Comparison of ENCODE assay signal across 12 cellular contexts in genomic region chr3:139745831-139746230, GRCh38.
DNase-seq lines count a peak whose midpoint lies in the region; ATAC-seq and TF ChIP-seq lines count a peak whose summit lies in the region.
"Had no signal": no experiment of that assay in that cellular context is flagged by ENCODE, and none has a peak within 500 bp of the region (broad histone marks: within the 10 kb centered on the region; RNA-seq: fewer than 3 reads in every experiment).

No MANE protein-coding gene starts in this region.

- in situ Hi-C loops in astrocyte of the cerebellum (cut with HindIII; ENCODE audit: low sequenced_read_pairs): no loop called here

- H3K27me3 ChIP-seq in HCT116 (ENCODE audit: insufficient read depth, low read length): peaks cover 20% of the 10 kb centered on the region
- peaks cover 0 to 4% (median 0%) of the 10 kb centered on the region in 7 donors for H3K27me3 ChIP-seq in spleen (replicated peaks in 1 of 7)

- POLR2A ChIA-PET in AG04449 (lab: Yijun Ruan, JAX) (interaction anchor here (0.7 kb wide), 1 partner anchor 1445 kb away, joined by 3 read pairs; no protein-coding TSS in a partner anchor), HCT116 (lab: Charles Lee) (no interaction called here)

- intact Hi-C loops in HCT116 (cut with micrococcal nuclease): loop anchor here (5.0 kb wide), 1 partner anchor 121 kb away; no protein-coding TSS in a partner anchor
- intact Hi-C loops in spleen (cut with DNase I; ENCODE audit: low total_unique reads): no loop called here

- H2AFZ ChIP-seq in HCT116 (ENCODE audit: low read depth, low read length, poor library complexity, severe bottlenecking): no peak overlapping the region

- no peak overlapping the region for H3K9ac ChIP-seq in HCT116 (ENCODE audit: low read length)

- no peaks in the 10 kb centered on the region for H3K4me1 ChIP-seq in HCT116 (ENCODE audit: control insufficient read depth in 1 of 2, insufficient read depth in 2 of 2, low read length in 2 of 2)
- no peaks in the 10 kb centered on the region for H3K4me1 ChIP-seq in spleen

- H3K4me1 Mint-ChIP-seq in stimulated activated naive CD8-positive, alpha-beta T cell treated with anti-CD3 and anti-CD28 coated beads, Interleukin-15, amount 100 ng/mL, for 72 hours: no peaks in the 10 kb centered on the region
- H3K4me1 Mint-ChIP-seq: nephron progenitor cell had no signal

- DNase-seq in AG04449 (ENCODE audit: low read depth, low spot score): peak; percentile 7
- no peak for DNase-seq in HCT116 (ENCODE audit: low read depth, low spot score)
- peak; percentile 23 for DNase-seq in astrocyte of the cerebellum (ENCODE audit: low read depth)
- DNase-seq in hepatic stellate cell (ENCODE audit: low spot score): peak; percentile 48
- no peak for DNase-seq in stimulated activated naive CD8-positive, alpha-beta T cell treated with anti-CD3 and anti-CD28 coated beads, Interleukin-15, amount 100 ng/mL, for 72 hours
- no peak for DNase-seq in spleen
- no peak for DNase-seq in NCI-H1105 (lab: John Stamatoyannopoulos, UW)
- DNase-seq: activated CD8-positive, alpha-beta memory T cell treated with anti-CD3 and anti-CD28 coated beads, Interleukin-2, amount 50 U/mL, for 4 hours; amygdala; NCI-H446; nephron progenitor cell had no signal

- no peak overlapping the region for H3K27ac Mint-ChIP-seq in stimulated activated naive CD8-positive, alpha-beta T cell treated with anti-CD3 and anti-CD28 coated beads, Interleukin-15, amount 100 ng/mL, for 72 hours
- H3K27ac Mint-ChIP-seq: nephron progenitor cell had no signal

- RAD21 ChIA-PET in HCT116 (lab: Charles Lee; ENCODE audit: low non-redundant PET in 1 of 2, low total read pairs in 2 of 2, uncharacterized antibody in 2 of 2, unreplicated experiment in 2 of 2): no interaction called here

- TF ChIP-seq POLR2A in HCT116 (IDR thresholded peaks at IDR 0.05; ENCODE audit: borderline replicate concordance, extremely low read depth, insufficient read depth, insufficient read length) (no peak), spleen (IDR thresholded peaks at IDR 0.05) (no peak)

- CTCF ChIA-PET in AG04449 (lab: Yijun Ruan, JAX): no interaction called here
- CTCF ChIA-PET in HCT116 (lab: Charles Lee): no interaction called here

- H4K20me1 ChIP-seq in HCT116 (ENCODE audit: insufficient read depth): no peaks in the 10 kb centered on the region; the same call in 1 of the 2 replicates

- H3K9me3 Mint-ChIP-seq in stimulated activated naive CD8-positive, alpha-beta T cell treated with anti-CD3 and anti-CD28 coated beads, Interleukin-15, amount 100 ng/mL, for 72 hours: peaks cover 20 to 25% of the 10 kb centered on the region in 2 donors

- H3K4me2 ChIP-seq in HCT116 (ENCODE audit: low read length): no peak overlapping the region

- WGBS in spleen, 5 donors: 68 to 79% (median 73%) methylated on average over 4 of the region's 4 CpGs

- no peaks in the 10 kb centered on the region for H3K9me2 ChIP-seq in HCT116 (ENCODE audit: insufficient read depth)

- H3K4me3 ChIP-seq in AG04449 (ENCODE audit: low read depth, low read length) (no peak overlapping the region), HCT116 (replicated peaks in 1 of 2; ENCODE audit: low read depth in 1 of 2, low read length in 2 of 2) (no peak overlapping the region), astrocyte of the cerebellum (ENCODE audit: low read depth, low read length) (no peak overlapping the region), spleen (no peak overlapping the region)

- H3K27me3 Mint-ChIP-seq in stimulated activated naive CD8-positive, alpha-beta T cell treated with anti-CD3 and anti-CD28 coated beads, Interleukin-15, amount 100 ng/mL, for 72 hours: no peaks in the 10 kb centered on the region

- no peaks in the 10 kb centered on the region for H3K79me2 ChIP-seq in HCT116 (ENCODE audit: insufficient read depth, low read length)

- no TSS peak for BruUV-seq in HCT116 (replicated peaks; lab: Mats Ljungman, UMichigan)

- TF ChIP-seq CTCF in AG04449 (IDR thresholded peaks at IDR 0.05; ENCODE audit: insufficient read depth, low read length, missing control alignments) (no peak), HCT116 (IDR thresholded peaks at IDR 0.05 in 2 of 3, conservative IDR thresholded peaks at IDR 0.05 in 1 of 3; ENCODE audit: borderline replicate concordance in 1 of 3, insufficient read depth in 1 of 3, low read depth in 2 of 3, low read length in 2 of 3) (no peak), astrocyte of the cerebellum (IDR thresholded peaks at IDR 0.05; ENCODE audit: low read depth, low read length, missing control alignments) (no peak), spleen (IDR thresholded peaks at IDR 0.05 in 8 of 11, conservative IDR thresholded peaks at IDR 0.05 in 3 of 11) (no peak)

- H3K9me3 ChIP-seq in HCT116 (ENCODE audit: control insufficient read depth in 1 of 2, insufficient read depth in 1 of 2, low read depth in 1 of 2, low read length in 2 of 2) (no peaks in the 10 kb centered on the region), spleen (peaks cover 0 to 37% (median 25%) of the 10 kb centered on the region in 8 donors)

- H3K27ac ChIP-seq in HCT116 (ENCODE audit: low read depth, low read length): no peak overlapping the region
- H3K27ac ChIP-seq in spleen: no peak overlapping the region

- H3K36me3 ChIP-seq in HCT116 (ENCODE audit: control insufficient read depth in 1 of 2, insufficient read depth in 2 of 2, low read length in 2 of 2) (no peaks in the 10 kb centered on the region), spleen (no peaks in the 10 kb centered on the region)

- H3K4me3 Mint-ChIP-seq in stimulated activated naive CD8-positive, alpha-beta T cell treated with anti-CD3 and anti-CD28 coated beads, Interleukin-15, amount 100 ng/mL, for 72 hours: no peak overlapping the region
- H3K4me3 Mint-ChIP-seq: nephron progenitor cell had no signal

- ATAC-seq in HCT116: peak; percentile 52; the same call in 1 of the 2 replicates
- no peak for ATAC-seq in GM21515 (IDR thresholded peaks at IDR 0.05; ENCODE audit: unreplicated experiment)
- no peak for ATAC-seq in stimulated activated naive CD8-positive, alpha-beta T cell treated with anti-CD3 and anti-CD28 coated beads, Interleukin-15, amount 100 ng/mL, for 72 hours

- no peak for TF ChIP-seq RAD21 in HCT116 (IDR thresholded peaks at IDR 0.05; ENCODE audit: low read depth)

TF ChIP-seq in HCT116, 20 proteins besides CTCF, POLR2A, EP300 and RAD21:
- no peak for TF ChIP-seq CEBPB (IDR thresholded peaks at IDR 0.05; ENCODE audit: low read depth)

Comparison
In these comparisons a context has a peak if more than half of its experiments do, and no peak if none do; other contexts are left out.
1. DNase-seq: peak in AG04449 (single experiment), astrocyte of the cerebellum (single experiment) and hepatic stellate cell (single experiment); none in HCT116 (single experiment), stimulated activated naive CD8-positive, alpha-beta T cell treated with anti-CD3 and anti-CD28 coated beads, Interleukin-15, amount 100 ng/mL, for 72 hours (0 of 2), spleen (single experiment) and NCI-H1105 (single experiment).